Comparison of ENCODE assay signal across 8 cellular contexts in the genomic region with DNA sequence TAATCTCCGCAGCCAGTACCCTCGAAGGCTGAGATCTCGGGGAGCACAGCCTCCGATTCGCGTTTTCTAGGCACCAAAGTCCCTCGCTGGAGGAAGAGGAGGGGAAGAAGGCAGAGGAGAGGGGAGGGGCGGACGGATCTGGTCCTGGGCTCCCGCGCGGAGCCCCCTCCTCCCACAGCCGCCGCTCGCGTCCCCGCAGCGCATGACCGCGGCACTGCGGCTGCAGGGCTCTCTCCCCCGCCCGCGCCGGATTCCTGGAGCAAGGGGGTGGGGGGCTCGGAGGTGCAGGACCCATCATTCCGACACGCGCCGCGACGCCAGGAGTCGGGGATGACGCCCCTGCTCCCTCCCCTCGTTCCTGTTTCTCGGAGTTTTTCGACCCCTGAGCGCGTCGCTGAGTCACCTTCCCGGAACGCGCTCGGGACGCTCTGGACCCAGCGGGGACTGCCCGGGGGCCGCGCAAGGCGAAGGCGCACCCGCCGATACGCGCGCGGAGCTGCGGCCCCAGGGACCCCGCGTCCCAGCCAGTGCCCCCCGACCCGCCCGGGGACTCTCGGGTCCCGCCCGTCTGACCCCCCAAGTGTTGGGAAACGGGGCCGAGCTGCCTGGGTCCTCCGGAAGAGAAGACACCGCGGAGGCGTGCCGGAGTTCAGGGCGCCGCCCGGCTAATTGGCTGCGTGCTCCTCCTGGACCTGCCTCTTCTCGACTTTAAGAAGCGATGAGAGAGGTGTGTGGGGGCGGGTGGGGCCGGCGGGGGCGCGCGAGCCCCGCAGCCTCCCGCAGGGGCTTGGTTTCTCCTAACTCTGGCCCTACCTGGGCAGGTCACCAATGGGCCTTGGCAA. TPM values are rescaled to one million over a fixed set of nuclear protein-coding genes. Genes with fewer than 3 reads are reported as not detected.
DNase-seq lines count a peak whose midpoint lies in the region; ATAC-seq, FAIRE-seq and TF ChIP-seq lines count a peak whose summit lies in the region.

No MANE protein-coding gene starts in this region.

- H3K27me3 ChIP-seq in bronchial epithelial cell (ENCODE audit: control insufficient read depth, insufficient read depth, low read length), result no peaks in the 10 kb centered on the region

- TF ChIP-seq CTCF in bronchial epithelial cell (IDR thresholded peaks at IDR 0.05; ENCODE audit: insufficient read depth, low read length, severe bottlenecking), result no peak

- peak; percentile 47 for DNase-seq in Caki2 (ENCODE audit: low read depth)
- DNase-seq in T1000 (lab: John Stamatoyannopoulos, UW), result peak; percentile 57
- DNase-seq in bronchial epithelial cell (ENCODE audit: low read depth), result peak; percentile 66
- peak; percentile 64 to 75 for DNase-seq in left colon
- peak; percentile 47 to 63 for DNase-seq in stimulated activated CD4-positive, alpha-beta T cell treated with anti-CD3 and anti-CD28 coated beads, Interleukin-4, amount 100 ng/mL, for 48 hours (ENCODE audit: low read depth in 2 of 2)
- DNase-seq in foreskin melanocyte, result no peak

- in situ Hi-C loops in Caki2 (cut with HindIII; ENCODE audit: low pct_unique_long_range_greater_than_20kb, low sequenced_read_pairs), result no loop called here

- ATAC-seq in HG03280 (IDR thresholded peaks at IDR 0.05; ENCODE audit: unreplicated experiment) (peak; percentile 18), left colon (peak; percentile 58), HG03097 (IDR thresholded peaks at IDR 0.05; ENCODE audit: low FRiP score, unreplicated experiment) (no peak)

- peak overlapping the region; percentile 70 for H3K4me3 ChIP-seq in bronchial epithelial cell (ENCODE audit: low read depth, low read length)

- intact Hi-C loops in left colon (cut with DNase I, micrococcal nuclease), result no loop called here

- peaks cover 9% of the 10 kb centered on the region for H3K36me3 ChIP-seq in bronchial epithelial cell (ENCODE audit: control insufficient read depth, insufficient read depth, low read length)

- FAIRE-seq in bronchial epithelial cell (lab: Jason Lieb, UNC), result no peak

RNA-seq across cellular contexts. Expression of gene SPHK1, which starts 1.4 kb away (rescaled TPM):
- total RNA-seq in Caki2 (2014; rRNA removed; shearing (Covaris generic); ENCODE audit: low replicate concordance), result 18.5 and 33.9 TPM in 2 replicates
- 76.1 and 80.1 TPM in 2 replicates for total RNA-seq in bronchial epithelial cell
- 1 to 10 TPM; 2.9 to 4.2 TPM for total RNA-seq in left colon

RNA-seq across cellular contexts. Expression of gene PRPSAP1, which starts 29.3 kb away (rescaled TPM):
- 49.0 and 68.5 TPM in 2 replicates for total RNA-seq in Caki2 (2014; rRNA removed; shearing (Covaris generic); ENCODE audit: low replicate concordance)
- 29.2 and 30.5 TPM in 2 replicates for total RNA-seq in bronchial epithelial cell
- 10 to 100 TPM; 61.7 to 70.3 TPM for total RNA-seq in left colon
